21 cellular contexts compared by ENCODE assay signal in the genomic region with DNA sequence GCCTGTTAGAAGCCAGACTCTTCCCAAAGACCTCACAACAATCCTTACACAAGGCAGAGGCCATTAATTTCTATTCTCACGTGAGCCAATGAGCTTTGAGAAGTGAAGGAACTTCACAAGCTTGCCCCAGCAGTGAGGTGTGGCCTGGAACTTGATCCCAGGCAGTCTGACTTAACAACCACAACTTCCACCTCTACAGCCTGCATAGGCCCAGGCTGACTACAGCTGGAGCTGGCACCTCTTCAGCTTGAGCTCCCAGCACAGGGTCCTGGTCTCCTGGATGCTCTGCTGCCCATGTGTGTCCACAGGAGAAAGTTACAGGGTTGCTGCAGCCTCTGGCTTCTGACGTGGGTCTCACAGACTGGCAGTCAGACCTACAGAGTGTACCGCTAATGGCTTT.
DNase-seq lines count a peak whose midpoint lies in the region; ATAC-seq and TF ChIP-seq lines count a peak whose summit lies in the region.
"Had no signal": no experiment of that assay in that cellular context is flagged by ENCODE, and none has a peak within 500 bp of the region (broad histone marks: within the 10 kb centered on the region; RNA-seq: fewer than 3 reads in every experiment).

No MANE protein-coding gene starts in this region.

- TF ChIP-seq CTCF in GM23338 (conservative IDR thresholded peaks at IDR 0.05; ENCODE audit: low read depth in 2 of 2): no peak
- no peak for TF ChIP-seq CTCF in endodermal cell (conservative IDR thresholded peaks at IDR 0.05)
- no peak for TF ChIP-seq CTCF in Caco-2 (IDR thresholded peaks at IDR 0.05; ENCODE audit: insufficient read depth in 1 of 2, low read depth in 1 of 2, low read length in 1 of 2, severe bottlenecking in 1 of 2, unreplicated experiment in 1 of 2)

- no peaks in the 10 kb centered on the region for H3K9me3 ChIP-seq in endodermal cell (ENCODE audit: control insufficient read depth, low read length)
- no peaks in the 10 kb centered on the region for H3K9me3 ChIP-seq in Caco-2
- H3K9me3 ChIP-seq: psoas muscle, thoracic aorta had no signal

- H4K20me1 ChIP-seq in GM23338 (replicated peaks; ENCODE audit: insufficient read depth): no peaks in the 10 kb centered on the region

- H3K4me3 Mint-ChIP-seq in GM23338 (no peak overlapping the region), endodermal cell (no peak overlapping the region), Caco-2 (ENCODE audit: unreplicated experiment) (no peak overlapping the region)
- H3K4me3 Mint-ChIP-seq: activated naive CD8-positive, alpha-beta T cell treated with anti-CD3 and anti-CD28 coated beads, Interleukin-2, amount 50 U/mL, for 24 hours had no signal

- no peak overlapping the region for H3K4me3 ChIP-seq in GM23338
- no peak overlapping the region for H3K4me3 ChIP-seq in endodermal cell (ENCODE audit: low read length)
- no peak overlapping the region for H3K4me3 ChIP-seq in Caco-2 (ENCODE audit: low read depth, low read length)
- H3K4me3 ChIP-seq: psoas muscle, smooth muscle cell, thoracic aorta had no signal

- H3K36me3 ChIP-seq in GM23338 (ENCODE audit: insufficient read depth) (no peaks in the 10 kb centered on the region), endodermal cell (ENCODE audit: control insufficient read depth, insufficient read depth, low read length) (no peaks in the 10 kb centered on the region), Caco-2 (ENCODE audit: control insufficient read depth, insufficient read depth, low read length) (no peaks in the 10 kb centered on the region)
- H3K36me3 ChIP-seq: brain microvascular endothelial cell, thoracic aorta had no signal

- CTCF ChIA-PET in Caco-2 (lab: Charles Lee): no interaction called here

- no peaks in the 10 kb centered on the region for H3K9me2 ChIP-seq in GM23338 (ENCODE audit: insufficient read depth)

- ATAC-seq in GM23338: peak; percentile 81
- ATAC-seq in left lobe of liver: peak; percentile 40
- ATAC-seq in GM21717 (IDR thresholded peaks at IDR 0.05; ENCODE audit: unreplicated experiment): no peak
- ATAC-seq: activated naive CD8-positive, alpha-beta T cell treated with anti-CD3 and anti-CD28 coated beads, Interleukin-2, amount 50 U/mL, for 24 hours; psoas muscle had no signal

- 85 to 94% methylated on average over 2 to 3 of the region's 3 CpGs for WGBS in endodermal cell (ENCODE audit: insufficient coverage in 1 of 2, insufficient read length in 1 of 2), 2 experiments

- POLR2A ChIA-PET in Caco-2 (lab: Charles Lee): no interaction called here

- H3K36me3 Mint-ChIP-seq in GM23338 (ENCODE audit: low read depth) (peaks cover 9% of the 10 kb centered on the region; the same call in 2 of the 3 replicates), endodermal cell (ENCODE audit: low read depth) (no peaks in the 10 kb centered on the region), Caco-2 (ENCODE audit: insufficient read depth, unreplicated experiment) (no peaks in the 10 kb centered on the region)
- H3K36me3 Mint-ChIP-seq: CD4-positive, CD25-positive, alpha-beta regulatory T cell had no signal

- H3K4me1 ChIP-seq in GM23338 (ENCODE audit: insufficient read depth) (peaks cover 19% of the 10 kb centered on the region), endodermal cell (ENCODE audit: control insufficient read depth, insufficient read depth, low read length) (peaks cover 5% of the 10 kb centered on the region), Caco-2 (no peaks in the 10 kb centered on the region)
- H3K4me1 ChIP-seq: psoas muscle had no signal

- no TSS peak for BruUV-seq in Caco-2 (replicated peaks; lab: Mats Ljungman, UMichigan)

- H3K27ac ChIP-seq in GM23338 (ENCODE audit: low read depth) (no peak overlapping the region), endodermal cell (ENCODE audit: low read depth, low read length) (no peak overlapping the region)
- H3K27ac ChIP-seq: brain microvascular endothelial cell, psoas muscle, thoracic aorta had no signal

- DNase-seq in COLO668 (lab: John Stamatoyannopoulos, UW; ENCODE audit: unreplicated experiment) (peak; percentile 44), GM23338 (ENCODE audit: low spot score) (peak; percentile 12), endodermal cell (peak; percentile 63), left lobe of liver (ENCODE audit: low spot score) (peak; percentile 46), Caco-2 (no peak)
- no peak for DNase-seq in activated CD8-positive, alpha-beta memory T cell treated with anti-CD3 and anti-CD28 coated beads, Interleukin-2, amount 50 U/mL, for 48 hours
- DNase-seq: activated CD4-positive, alpha-beta T cell treated with anti-CD3 and anti-CD28 coated beads, Interleukin-2, amount 50 U/mL, for 48 hours; activated CD4-positive, CD25-positive, alpha-beta regulatory T cell; activated effector memory CD4-positive, alpha-beta T cell treated with anti-CD3 and anti-CD28 coated beads, Interleukin-2, amount 50 U/mL, for 16 hours; activated naive CD8-positive, alpha-beta T cell treated with anti-CD3 and anti-CD28 coated beads, Interleukin-2, amount 50 U/mL, for 24 hours; activated T-cell treated with anti-CD3 and anti-CD28 coated beads for 4 hours; brain microvascular endothelial cell; CD4-positive, CD25-positive, alpha-beta regulatory T cell; DND-41; NCI-H2081 treated with DMSO at 0.1 percent for 48 hours; psoas muscle; stimulated activated naive CD4-positive, alpha-beta T cell treated with Interleukin-2 at 50 U/mL for 16 hours; T1000 had no signal

- H3K79me2 ChIP-seq in GM23338 (replicated peaks; ENCODE audit: insufficient read depth): no peaks in the 10 kb centered on the region

- no peak overlapping the region for H3K4me2 ChIP-seq in GM23338
- H3K4me2 ChIP-seq: smooth muscle cell had no signal

- H3K4me1 Mint-ChIP-seq in GM23338 (peaks cover 32% of the 10 kb centered on the region), endodermal cell (peaks cover 32% of the 10 kb centered on the region), Caco-2 (ENCODE audit: low read depth, unreplicated experiment) (no peaks in the 10 kb centered on the region)
- H3K4me1 Mint-ChIP-seq: activated naive CD8-positive, alpha-beta T cell treated with anti-CD3 and anti-CD28 coated beads, Interleukin-2, amount 50 U/mL, for 24 hours; CD4-positive, CD25-positive, alpha-beta regulatory T cell had no signal

- H3K9me3 Mint-ChIP-seq in GM23338: no peaks in the 10 kb centered on the region
- no peaks in the 10 kb centered on the region for H3K9me3 Mint-ChIP-seq in endodermal cell
- H3K9me3 Mint-ChIP-seq in Caco-2 (ENCODE audit: unreplicated experiment): no peaks in the 10 kb centered on the region

- intact Hi-C loops in Caco-2 (cut with micrococcal nuclease; ENCODE audit: unreplicated experiment): no loop called here

- H3K27me3 ChIP-seq in GM23338 (ENCODE audit: insufficient read depth): no peaks in the 10 kb centered on the region
- no peaks in the 10 kb centered on the region for H3K27me3 ChIP-seq in endodermal cell (ENCODE audit: control insufficient read depth, insufficient read depth, low read length, poor library complexity, severe bottlenecking)
- H3K27me3 ChIP-seq in Caco-2 (replicated peaks; ENCODE audit: control insufficient read depth, insufficient read depth, low read length): no peaks in the 10 kb centered on the region
- H3K27me3 ChIP-seq: brain microvascular endothelial cell had no signal

- no peaks in the 10 kb centered on the region for H3F3A ChIP-seq in GM23338 (replicated peaks; ENCODE audit: low read depth)

- H3K27ac Mint-ChIP-seq in GM23338 (peak overlapping the region; percentile 82; the same call in 1 of the 2 replicates), endodermal cell (peak overlapping the region; percentile 38), Caco-2 (ENCODE audit: unreplicated experiment) (no peak overlapping the region)
- H3K27ac Mint-ChIP-seq: activated naive CD8-positive, alpha-beta T cell treated with anti-CD3 and anti-CD28 coated beads, Interleukin-2, amount 50 U/mL, for 24 hours; CD4-positive, CD25-positive, alpha-beta regulatory T cell had no signal

- H3K9ac ChIP-seq in endodermal cell (ENCODE audit: extremely low read depth, low read length, poor library complexity, severe bottlenecking): no peak overlapping the region

- H2AFZ ChIP-seq in GM23338: no peak overlapping the region

- H3K27me3 Mint-ChIP-seq in GM23338 (ENCODE audit: insufficient read depth, low read depth, poor library complexity) (no peaks in the 10 kb centered on the region), endodermal cell (ENCODE audit: insufficient read depth) (no peaks in the 10 kb centered on the region), Caco-2 (ENCODE audit: insufficient read depth, unreplicated experiment) (peaks cover 9% of the 10 kb centered on the region)

TF ChIP-seq in GM23338, 12 proteins besides CTCF, POLR2A, EP300 and RAD21 (continues in another document):
- TF ChIP-seq EZH2 (IDR thresholded peaks at IDR 0.05; ENCODE audit: low read depth, unreplicated experiment) (no peak), CREB1 (CRISPR knock-in tag; IDR thresholded peaks at IDR 0.05; ENCODE audit: low read depth) (no peak), POLR2AphosphoS5 (IDR thresholded peaks at IDR 0.05; ENCODE audit: low read depth) (no peak)

Comparison
In these comparisons a context has a peak if more than half of its experiments do, and no peak if none do; other contexts are left out.
1. DNase-seq: peak in COLO668 (single experiment), GM23338 (single experiment), endodermal cell (single experiment) and left lobe of liver (single experiment); none in activated CD8-positive, alpha-beta memory T cell treated with anti-CD3 and anti-CD28 coated beads, Interleukin-2, amount 50 U/mL, for 48 hours (single experiment) and Caco-2 (0 of 2).